Comparison of ENCODE assay signal across 6 cellular contexts in genomic region chr14:20454359-20454644, GRCh38. TPM values are rescaled to one million over a fixed set of nuclear protein-coding genes. Genes with fewer than 3 reads are reported as not detected.
DNase-seq lines count a peak whose midpoint lies in the region; TF ChIP-seq lines count a peak whose summit lies in the region.

No MANE protein-coding gene starts in this region.

- H3K4me3 ChIP-seq in Loucy (ENCODE audit: low read length, poor library complexity, severe bottlenecking) (peak overlapping the region; percentile 86), adipocyte (ENCODE audit: low read length) (peak overlapping the region; percentile 90), mucosa of stomach (ENCODE audit: low read length) (peak overlapping the region; percentile 68)

- peaks cover 32% of the 10 kb centered on the region for H3K4me1 ChIP-seq in Loucy (ENCODE audit: insufficient read depth, low read length, poor library complexity, severe bottlenecking)
- H3K4me1 ChIP-seq in adipocyte (ENCODE audit: control insufficient read depth, insufficient read depth, low read length) = peaks cover 36% of the 10 kb centered on the region
- H3K4me1 ChIP-seq in mucosa of stomach (ENCODE audit: control insufficient read depth, insufficient read depth, low read length) = peaks cover 9% of the 10 kb centered on the region

- peak overlapping the region; percentile 95 for H3K9ac ChIP-seq in Loucy (ENCODE audit: low read depth, low read length, poor library complexity, severe bottlenecking)
- peak overlapping the region; percentile 94 for H3K9ac ChIP-seq in adipocyte (ENCODE audit: low read length)
- peak overlapping the region; percentile 69 for H3K9ac ChIP-seq in mucosa of stomach (ENCODE audit: low read length)

- peak; percentile 89 for DNase-seq in stimulated activated CD4-positive, alpha-beta T cell treated with anti-CD3 and anti-CD28 coated beads, Interleukin-15, amount 100 ng/mL, for 24 hours
- no peak for DNase-seq in stimulated activated CD4-positive, alpha-beta T cell treated with anti-CD3 and anti-CD28 coated beads, Interleukin-4, amount 100 ng/mL, for 24 hours
- peak; percentile 91 for DNase-seq in adipocyte (ENCODE audit: low read depth)
- no peak for DNase-seq in cerebellum (ENCODE audit: low spot score)

- peaks cover 50% of the 10 kb centered on the region; the same call in 1 of the 2 replicates for H3K36me3 ChIP-seq in Loucy (ENCODE audit: insufficient read depth, low read length)
- H3K36me3 ChIP-seq in adipocyte (ENCODE audit: control insufficient read depth, insufficient read depth, low read length, severe bottlenecking) = peaks cover 52% of the 10 kb centered on the region
- peaks cover 14% of the 10 kb centered on the region for H3K36me3 ChIP-seq in mucosa of stomach (ENCODE audit: control insufficient read depth, insufficient read depth, low read length)

- H3K27me3 ChIP-seq in Loucy (ENCODE audit: insufficient read depth, low read length, poor library complexity, severe bottlenecking) (no peaks in the 10 kb centered on the region), adipocyte (replicated peaks; ENCODE audit: control insufficient read depth, insufficient read depth, low read length) (no peaks in the 10 kb centered on the region), mucosa of stomach (ENCODE audit: control insufficient read depth, insufficient read depth, low read length) (no peaks in the 10 kb centered on the region)

- H3F3A ChIP-seq in Loucy (ENCODE audit: low read depth) = no peaks in the 10 kb centered on the region

- peaks cover 38% of the 10 kb centered on the region for H4K20me1 ChIP-seq in Loucy (ENCODE audit: insufficient read depth, low read length, poor library complexity, severe bottlenecking)

- H3K9me3 ChIP-seq in Loucy (ENCODE audit: insufficient read depth, low read depth, low read length) = no peaks in the 10 kb centered on the region
- H3K9me3 ChIP-seq in adipocyte (ENCODE audit: control insufficient read depth, low read length) = no peaks in the 10 kb centered on the region
- H3K9me3 ChIP-seq in mucosa of stomach (ENCODE audit: control insufficient read depth, low read length) = no peaks in the 10 kb centered on the region

- peak overlapping the region; percentile 88 for H3K4me2 ChIP-seq in Loucy (ENCODE audit: low read depth, low read length, poor library complexity, severe bottlenecking)

- peak overlapping the region; percentile 67 for H2AFZ ChIP-seq in Loucy (ENCODE audit: low read length)

- H3K9me2 ChIP-seq in Loucy (replicated peaks; ENCODE audit: low read depth, low read length) = no peaks in the 10 kb centered on the region

- H3K79me2 ChIP-seq in Loucy (ENCODE audit: insufficient read depth, low read length) = peaks cover 77% of the 10 kb centered on the region

- TF ChIP-seq CTCF in Loucy (conservative IDR thresholded peaks at IDR 0.05; ENCODE audit: low read length) = no peak

RNA-seq across cellular contexts. Expression of gene OSGEP, which starts 0.3 kb away (rescaled TPM):
- total RNA-seq in cerebellum = 48.9 TPM

RNA-seq across cellular contexts. Expression of gene APEX1, which starts 0.7 kb away (rescaled TPM):
- total RNA-seq in cerebellum = 33.4 TPM

RNA-seq across cellular contexts. Expression of gene PIP4P1, which starts 6.9 kb away (rescaled TPM):
- 17.1 TPM for total RNA-seq in cerebellum

RNA-seq across cellular contexts. Expression of gene PNP, which starts 14.9 kb away (rescaled TPM):
- total RNA-seq in cerebellum = 9.8 TPM

RNA-seq across cellular contexts. Expression of gene KLHL33, which starts 18.3 kb away (rescaled TPM):
- total RNA-seq in cerebellum = 0.18 TPM

Comparison
In these comparisons a context has a peak if more than half of its experiments do, and no peak if none do; other contexts are left out.
1. DNase-seq: peak in stimulated activated CD4-positive, alpha-beta T cell treated with anti-CD3 and anti-CD28 coated beads, Interleukin-15, amount 100 ng/mL, for 24 hours (single experiment) and adipocyte (single experiment); none in stimulated activated CD4-positive, alpha-beta T cell treated with anti-CD3 and anti-CD28 coated beads, Interleukin-4, amount 100 ng/mL, for 24 hours (single experiment) and cerebellum (single experiment).
2. Peak in every context shown above with its lines, with median percentiles within 50 percentile points of each other: H3K4me3 ChIP-seq and H3K9ac ChIP-seq.